Comparison of ENCODE assay signal across 9 cellular contexts in genomic region chr6:152267967-152268845, GRCh38.
DNase-seq lines count a peak whose midpoint lies in the region; ATAC-seq and TF ChIP-seq lines count a peak whose summit lies in the region.
"Had no signal": no experiment of that assay in that cellular context is flagged by ENCODE, and none has a peak within 500 bp of the region (broad histone marks: within the 10 kb centered on the region; RNA-seq: fewer than 3 reads in every experiment).

No MANE protein-coding gene starts in this region.

- CTCF ChIA-PET in RWPE1 (lab: Yijun Ruan, JAX), result interaction anchor here (0.6 to 0.8 kb wide), 3 partner anchors 460 to 720 kb away, joined by 3 read pairs; no protein-coding TSS in a partner anchor

- H3K4me1 Mint-ChIP-seq in effector memory CD8-positive, alpha-beta T cell (ENCODE audit: low read depth in 2 of 2), result peaks cover 0 to 2% of the 10 kb centered on the region in 2 donors

- no peak overlapping the region for H3K4me3 ChIP-seq in HAP-1
- no peak overlapping the region for H3K4me3 ChIP-seq in fibroblast of lung (replicated peaks in 1 of 4; ENCODE audit: control extremely low read depth in 1 of 4, insufficient read depth in 1 of 4, low read depth in 3 of 4, low read length in 4 of 4)
- H3K4me3 ChIP-seq in gastrocnemius medialis, result peak overlapping the region in 1 of 4 donors; percentile 22

- no peak overlapping the region for H2AFZ ChIP-seq in fibroblast of lung (ENCODE audit: low read length)

- TF ChIP-seq POLR2A in gastrocnemius medialis (IDR thresholded peaks at IDR 0.05), result no peak

- ATAC-seq in gastrocnemius medialis, result peak in 1 of 2 donors; percentile 11
- no peak for ATAC-seq in effector memory CD8-positive, alpha-beta T cell (replicated peaks)
- ATAC-seq in HG02852 (IDR thresholded peaks at IDR 0.05; ENCODE audit: unreplicated experiment), result no peak
- ATAC-seq: naive thymus-derived CD8-positive, alpha-beta T cell had no signal

- no peaks in the 10 kb centered on the region for H3K36me3 ChIP-seq in HAP-1 (replicated peaks)
- H3K36me3 ChIP-seq in fibroblast of lung (ENCODE audit: control insufficient read depth, insufficient read depth, low read length), result peaks cover 1% of the 10 kb centered on the region
- peaks cover 0 to 5% of the 10 kb centered on the region in 2 donors for H3K36me3 ChIP-seq in gastrocnemius medialis

- no peak overlapping the region for H3K4me3 Mint-ChIP-seq in effector memory CD8-positive, alpha-beta T cell
- H3K4me3 Mint-ChIP-seq: naive thymus-derived CD8-positive, alpha-beta T cell had no signal

- POLR2A ChIA-PET in RWPE1 (lab: Yijun Ruan, JAX; ENCODE audit: low non-redundant PET), result no interaction called here

- H3K27ac Mint-ChIP-seq in effector memory CD8-positive, alpha-beta T cell, result peak overlapping the region in 1 of 2 donors; percentile 22

- H3K36me3 Mint-ChIP-seq in effector memory CD8-positive, alpha-beta T cell (ENCODE audit: insufficient read depth), result peaks cover 54% of the 10 kb centered on the region

- H3K27ac ChIP-seq in RWPE1 (no peak overlapping the region), fibroblast of lung (ENCODE audit: insufficient read depth, low read length) (no peak overlapping the region), gastrocnemius medialis (peak overlapping the region; percentile 71 to 84 (median 78))

- H4K20me1 ChIP-seq in fibroblast of lung (ENCODE audit: control insufficient read depth, extremely low read depth, insufficient read depth, low read length), result no peaks in the 10 kb centered on the region

- DNase-seq in COLO829 (ENCODE audit: low spot score), result peak; percentile 14
- DNase-seq in HAP-1 (ENCODE audit: low spot score in 2 of 2), result peak; percentile 43 to 52
- peak; percentile 30 for DNase-seq in RWPE1 (ENCODE audit: low spot score)
- DNase-seq in fibroblast of lung (ENCODE audit: low read depth in 2 of 2), result peak in 1 of 2 donors; percentile 39
- DNase-seq in gastrocnemius medialis, result no peak
- no peak for DNase-seq in effector memory CD8-positive, alpha-beta T cell
- no peak for DNase-seq in SW480 (ENCODE audit: low spot score)

- intact Hi-C loops in gastrocnemius medialis (cut with DNase I; ENCODE audit: low total_unique reads), result loop anchor here (2.0 kb wide), 2 partner anchors 61 to 501 kb away; no protein-coding TSS in a partner anchor

- H3K9me3 ChIP-seq in HAP-1, result no peaks in the 10 kb centered on the region
- no peaks in the 10 kb centered on the region for H3K9me3 ChIP-seq in fibroblast of lung (ENCODE audit: control insufficient read depth, insufficient read depth, low read depth, low read length)
- H3K9me3 ChIP-seq in gastrocnemius medialis, result no peaks in the 10 kb centered on the region

- H3K27me3 Mint-ChIP-seq in effector memory CD8-positive, alpha-beta T cell, result no peaks in the 10 kb centered on the region
- H3K27me3 Mint-ChIP-seq: naive thymus-derived CD8-positive, alpha-beta T cell had no signal

- H3K4me2 ChIP-seq in fibroblast of lung (ENCODE audit: extremely low read depth, insufficient read depth, low read length), result no peak overlapping the region

- peaks cover 0 to 1% of the 10 kb centered on the region in 2 donors for H3K9me3 Mint-ChIP-seq in effector memory CD8-positive, alpha-beta T cell

- H3K4me1 ChIP-seq in HAP-1 (peaks cover 32% of the 10 kb centered on the region), fibroblast of lung (ENCODE audit: control insufficient read depth, extremely low read depth, insufficient read depth, low read length) (peaks cover 2% of the 10 kb centered on the region), gastrocnemius medialis (peaks cover 40 to 45% of the 10 kb centered on the region in 2 donors)

- TF ChIP-seq CTCF in RWPE1 (conservative IDR thresholded peaks at IDR 0.05; ENCODE audit: low read depth), result peak; percentile 60
- TF ChIP-seq CTCF in fibroblast of lung (conservative IDR thresholded peaks at IDR 0.05 in 1 of 2, IDR thresholded peaks at IDR 0.05 in 1 of 2; ENCODE audit: low read depth in 1 of 2, low read length in 2 of 2), result peak; percentile 38 to 48
- TF ChIP-seq CTCF in gastrocnemius medialis (IDR thresholded peaks at IDR 0.05 in 4 of 5, conservative IDR thresholded peaks at IDR 0.05 in 1 of 5), result peak; percentile 32 to 70 (median 47)

- H3K27me3 ChIP-seq in HAP-1 (ENCODE audit: low read depth), result no peaks in the 10 kb centered on the region
- H3K27me3 ChIP-seq in fibroblast of lung (ENCODE audit: control insufficient read depth, insufficient read depth, low read length), result no peaks in the 10 kb centered on the region
- H3K27me3 ChIP-seq in gastrocnemius medialis, result no peaks in the 10 kb centered on the region

- H3K79me2 ChIP-seq in fibroblast of lung (ENCODE audit: control insufficient read depth, insufficient read depth, low read length), result no peaks in the 10 kb centered on the region

- in situ Hi-C loops in HAP-1 (cut with MboI; ENCODE audit: low sequenced_read_pairs), result loop anchor here (10.0 to 25.0 kb wide), 2 partner anchors 503 to 831 kb away; no protein-coding TSS in a partner anchor
- in situ Hi-C loops in gastrocnemius medialis (cut with MboI; ENCODE audit: low sequenced_read_pairs in 4 of 4), result loop anchor here (25.0 kb wide), 3 partner anchors 506 to 831 kb away; no protein-coding TSS in a partner anchor

- H3K9ac ChIP-seq in fibroblast of lung (ENCODE audit: insufficient read depth, low read length), result no peak overlapping the region

Comparison
In these comparisons a context has a peak if more than half of its experiments do, and no peak if none do; other contexts are left out.
1. DNase-seq: peak in COLO829 (single experiment), HAP-1 (2 of 2) and RWPE1 (single experiment); none in gastrocnemius medialis (0 of 2), effector memory CD8-positive, alpha-beta T cell (0 of 3) and SW480 (single experiment).
2. H3K27ac ChIP-seq: peak in gastrocnemius medialis (4 of 4); none in RWPE1 (single experiment) and fibroblast of lung (single experiment).
3. Peak in every context shown above with its lines, with median percentiles within 50 percentile points of each other: CTCF ChIP-seq.